16 cellular contexts compared by ENCODE assay signal in genomic region chr2:10922307-10923006, GRCh38. TPM values are rescaled to one million over a fixed set of nuclear protein-coding genes. Genes with fewer than 3 reads are reported as not detected.
"Had no signal": no experiment of that assay in that cellular context is flagged by ENCODE, and none has a peak within 500 bp of the region (broad histone marks: within the 10 kb centered on the region; RNA-seq: fewer than 3 reads in every experiment).

No MANE protein-coding gene starts in this region.

- H3K27ac ChIP-seq: esophagus muscularis mucosa, gastroesophageal sphincter, heart left ventricle, neutrophil, parathyroid adenoma had no signal

- H3K27me3 Mint-ChIP-seq: activated naive CD8-positive, alpha-beta T cell had no signal

- H3K9me3 Mint-ChIP-seq: naive thymus-derived CD8-positive, alpha-beta T cell; T-helper 1 cell treated with Interleukin-12 subunit alpha and Interleukin-12 subunit beta and Interleukin-4 antibody, amounts not matched to agents 30 μg/mL and 1 μg/mL, for 36 hours had no signal

- H3K4me3 ChIP-seq: esophagus muscularis mucosa, gastroesophageal sphincter, heart left ventricle had no signal

- H3K36me3 Mint-ChIP-seq: activated naive CD8-positive, alpha-beta T cell; naive thymus-derived CD8-positive, alpha-beta T cell; stimulated activated naive B cell treated with anti-CD40 and anti-IgM and Interleukin-4, amounts not matched to agents 10 μg/mL and 1 μg/mL and 100 μg/mL, for 72 hours had no signal

- H3K27ac Mint-ChIP-seq: activated naive CD8-positive, alpha-beta T cell; stimulated activated naive B cell treated with anti-CD40 and anti-IgM and Interleukin-4, amounts not matched to agents 10 μg/mL and 1 μg/mL and 100 μg/mL, for 72 hours; T-helper 1 cell treated with Interleukin-12 subunit alpha and Interleukin-12 subunit beta and Interleukin-4 antibody, amounts not matched to agents 30 μg/mL and 1 μg/mL, for 36 hours had no signal

- H3K36me3 ChIP-seq: gastroesophageal sphincter, heart left ventricle, neutrophil had no signal

- H3K9ac ChIP-seq: parathyroid adenoma had no signal

- DNase-seq: activated CD4-positive, alpha-beta T cell treated with anti-CD3 and anti-CD28 coated beads, Interleukin-2, amount 50 U/mL, for 1 hour; activated CD4-positive, CD25-positive, alpha-beta regulatory T cell treated with anti-CD3 and anti-CD28 coated beads, Interleukin-2, amount 50 U/mL, for 72 hours; central memory CD4-positive, alpha-beta T cell; effector CD4-positive, alpha-beta T cell; heart left ventricle; mesendoderm; naive thymus-derived CD8-positive, alpha-beta T cell; stimulated activated naive B cell treated with anti-CD40 and anti-IgM and Interleukin-4, amounts not matched to agents 10 μg/mL and 1 μg/mL and 100 μg/mL, for 72 hours had no signal

- H3K9me3 ChIP-seq: esophagus muscularis mucosa, gastroesophageal sphincter, heart left ventricle, neutrophil had no signal

- H3K4me1 ChIP-seq: esophagus muscularis mucosa, gastroesophageal sphincter, parathyroid adenoma had no signal

- H3K4me3 Mint-ChIP-seq: activated naive CD8-positive, alpha-beta T cell; naive thymus-derived CD8-positive, alpha-beta T cell; stimulated activated naive B cell treated with anti-CD40 and anti-IgM and Interleukin-4, amounts not matched to agents 10 μg/mL and 1 μg/mL and 100 μg/mL, for 72 hours; T-helper 1 cell treated with Interleukin-12 subunit alpha and Interleukin-12 subunit beta and Interleukin-4 antibody, amounts not matched to agents 30 μg/mL and 1 μg/mL, for 36 hours had no signal

RNA-seq across cellular contexts. Expression of gene KCNF1, which starts 10.7 kb away (rescaled TPM):
- total RNA-seq: activated CD8-positive, alpha-beta memory T cell treated with anti-CD3 and anti-CD28 coated beads for 36 hours; lower leg skin; naive thymus-derived CD8-positive, alpha-beta T cell had no signal
- polyA plus RNA-seq: naive thymus-derived CD8-positive, alpha-beta T cell had no signal
